ENCODE assay signal across 25 cellular contexts in genomic region chr4:113801882-113802281, GRCh38.
"Had no signal": no experiment of that assay in that cellular context is flagged by ENCODE, and none has a peak within 500 bp of the region (broad histone marks: within the 10 kb centered on the region; RNA-seq: fewer than 3 reads in every experiment).

No MANE protein-coding gene starts in this region.

- H3K36me3 ChIP-seq: stomach, suprapubic skin, thoracic aorta, thyroid gland, tibial artery, tibial nerve, transverse colon, upper lobe of left lung, upper lobe of right lung, uterus, vagina had no signal

- H3K27me3 ChIP-seq: stomach, suprapubic skin, testis, thyroid gland, tibial artery, tibial nerve, transverse colon, upper lobe of left lung, upper lobe of right lung, uterus, vagina had no signal

- H3K4me3 ChIP-seq: stomach, suprapubic skin, testis, thoracic aorta, thyroid gland, tibial artery, tibial nerve, transverse colon, upper lobe of left lung, upper lobe of right lung, uterus, vagina had no signal

- DNase-seq: stimulated activated CD4-positive, alpha-beta T cell treated with anti-CD3 and anti-CD28 coated beads, Interleukin-2, amount 100 ng/mL, for 48 hours; stimulated activated CD4-positive, alpha-beta T cell treated with anti-CD3 and anti-CD28 coated beads, Interleukin-4, amount 100 ng/mL, for 1 hour; stimulated activated CD4-positive, alpha-beta T cell treated with anti-CD3 and anti-CD28 coated beads, Interleukin-4, amount 100 ng/mL, for 24 hours; stimulated activated CD4-positive, alpha-beta T cell treated with anti-CD3 and anti-CD28 coated beads, Interleukin-4, amount 100 ng/mL, for 4 hours; stimulated activated CD8-positive, alpha-beta memory T cell treated with anti-CD3 and anti-CD28 coated beads, Interleukin-4, amount 100 ng/mL, for 48 hours; stimulated activated naive B cell treated with anti-CD40 and anti-IgM and Interleukin-4, amounts not matched to agents 10 μg/mL and 1 μg/mL and 100 μg/mL, for 72 hours; stimulated activated naive CD4-positive, alpha-beta T cell; stimulated activated naive CD4-positive, alpha-beta T cell treated with Interleukin-2 at 50 U/mL for 16 hours; stimulated activated naive CD8-positive, alpha-beta T cell treated with anti-CD3 and anti-CD28 coated beads, Interleukin-15, amount 100 ng/mL, for 72 hours; stimulated activated naive CD8-positive, alpha-beta T cell treated with anti-CD3 and anti-CD28 coated beads, Interleukin-15, Interleukin-2, amounts not matched to agents 100 U/mL and 50 U/mL, for 24 hours; stomach; substantia nigra; testis; thyroid gland; tibial artery; transverse colon; trophoblast cell; upper lobe of left lung; upper lobe of right lung; uterus had no signal

- FAIRE-seq: urothelium cell line had no signal

- H3K27ac ChIP-seq: stomach, suprapubic skin, testis, thoracic aorta, thyroid gland, tibial artery, tibial nerve, transverse colon, upper lobe of left lung, upper lobe of right lung, uterus, vagina had no signal

- H3K9me3 ChIP-seq: stomach, suprapubic skin, testis, thoracic aorta, thyroid gland, transverse colon, upper lobe of left lung, upper lobe of right lung, uterus, vagina had no signal
